ENCODE assay signal across 19 cellular contexts in the genomic region with DNA sequence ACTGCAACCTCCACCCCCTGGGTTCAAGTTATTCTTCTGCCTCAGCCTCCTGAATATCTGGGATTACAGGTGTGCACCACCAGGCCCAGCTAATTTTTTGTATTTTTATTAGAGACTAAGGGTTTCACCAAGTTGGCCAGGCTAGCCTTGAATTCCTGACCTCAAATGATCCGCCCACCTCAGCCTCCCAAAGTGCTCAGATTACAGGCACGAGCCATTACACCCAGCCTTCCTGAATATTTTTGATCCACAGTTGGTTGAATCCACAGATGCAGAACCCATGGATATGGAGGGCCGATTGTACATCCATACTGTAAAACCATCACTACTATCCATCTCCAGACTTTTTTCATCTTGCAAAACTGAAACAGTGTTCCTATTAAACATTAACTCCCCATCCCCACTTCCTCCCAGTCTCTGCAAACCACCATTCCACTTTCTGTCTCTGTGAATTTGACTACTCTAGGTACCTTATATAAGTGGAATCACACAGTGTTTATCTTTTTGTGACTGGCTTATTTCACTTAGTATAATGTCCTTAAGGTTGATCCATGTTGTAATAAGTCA. TPM values are rescaled to one million over a fixed set of nuclear protein-coding genes. Genes with fewer than 3 reads are reported as not detected.
DNase-seq lines count a peak whose midpoint lies in the region; ATAC-seq, FAIRE-seq and TF ChIP-seq lines count a peak whose summit lies in the region.
"Had no signal": no experiment of that assay in that cellular context is flagged by ENCODE, and none has a peak within 500 bp of the region (broad histone marks: within the 10 kb centered on the region; RNA-seq: fewer than 3 reads in every experiment).

No MANE protein-coding gene starts in this region.

- CTCF ChIA-PET in HEK293 (lab: Yijun Ruan, JAX): no interaction called here

- peak; percentile 54 for FAIRE-seq in pancreas (lab: Jason Lieb, UNC)
- FAIRE-seq: G401.6 had no signal

- POLR2A ChIA-PET in HEK293 (lab: Yijun Ruan, JAX): no interaction called here

- H3K4me3 ChIP-seq in HEK293 (ENCODE audit: low read depth, low read length) (no peak overlapping the region), pancreas (no peak overlapping the region)

- peak in 1 of 4 donors; percentile 8 for ATAC-seq in pancreas
- ATAC-seq: HCT116 had no signal

- H3K27me3 ChIP-seq in pancreas: no peaks in the 10 kb centered on the region

- in situ Hi-C loops in ACHN (cut with HindIII; ENCODE audit: low pct_ligation_motif_present, low pct_unique_long_range_greater_than_20kb, low sequenced_read_pairs): no loop called here

- H3K9me3 ChIP-seq in HEK293 (ENCODE audit: control insufficient read depth, insufficient read depth, low read depth, low read length) (no peaks in the 10 kb centered on the region), pancreas (no peaks in the 10 kb centered on the region)

- WGBS in pancreas, 2 donors: 36 to 46% methylated on average over 3 of the region's 3 CpGs

- TF ChIP-seq CTCF in HEK293 (tag by site-specific recombination; IDR thresholded peaks at IDR 0.05): no peak
- no peak for TF ChIP-seq CTCF in pancreas (IDR thresholded peaks at IDR 0.05)

- intact Hi-C loops in pancreas (cut with DNase I): no loop called here

- H3K4me1 ChIP-seq in HEK293 (ENCODE audit: control insufficient read depth, insufficient read depth, low read length): no peaks in the 10 kb centered on the region
- H3K4me1 ChIP-seq in pancreas: peaks cover 9 to 29% (median 14%) of the 10 kb centered on the region in 3 donors

- H3K27ac ChIP-seq in HEK293 (ENCODE audit: extremely low read depth, low read depth, low read length) (no peak overlapping the region), pancreas (peak overlapping the region in 2 of 4 donors; percentile 37 to 44)

- DNase-seq in ACHN (peak; percentile 42), kidney glomerular epithelial cell (lab: John Stamatoyannopoulos, UW) (peak; percentile 10), pancreas (no peak), SIG-M5 (lab: John Stamatoyannopoulos, UW) (no peak), NCI-H748 treated with DMSO at 0.1 percent for 48 hours (lab: John Stamatoyannopoulos, UW) (no peak)
- DNase-seq in activated CD8-positive, alpha-beta memory T cell treated with anti-CD3 and anti-CD28 coated beads for 24 hours: no peak
- DNase-seq: C1 segment of cervical spinal cord; CD8-positive, alpha-beta memory T cell; GOT3; IMR-90; NCI-H1417 treated with DMSO at 0.1 percent for 48 hours; NCI-H187 treated with DMSO at 0.1 percent for 48 hours; NCI-H2227 treated with DMSO at 0.1 percent for 48 hours; NCI-H510A treated with DMSO at 0.1 percent for 48 hours; NCI-H82; SW 1271 had no signal

- H3K36me3 ChIP-seq in HEK293 (ENCODE audit: control insufficient read depth in 2 of 2, insufficient read depth in 1 of 2, low read length in 2 of 2) (no peaks in the 10 kb centered on the region), pancreas (no peaks in the 10 kb centered on the region)

TF ChIP-seq in HEK293, 187 proteins besides CTCF, POLR2A, EP300 and RAD21:
- TF ChIP-seq PRDM1 (tag by site-specific recombination; IDR thresholded peaks at IDR 0.05) (no peak), ZNF292 (tag by site-specific recombination; IDR thresholded peaks at IDR 0.05; ENCODE audit: borderline replicate concordance, low read depth) (no peak), ZNF701 (tag by site-specific recombination; IDR thresholded peaks at IDR 0.05) (no peak), ZFHX2 (tag by site-specific recombination; conservative IDR thresholded peaks at IDR 0.05) (peak; percentile 15; the same call in 1 of the 2 replicates), ZBTB7A (tag by site-specific recombination; IDR thresholded peaks at IDR 0.05; ENCODE audit: low read depth) (no peak), ZNF433 (tag by site-specific recombination; IDR thresholded peaks at IDR 0.05; ENCODE audit: low read depth) (no peak), SETDB1 (IDR thresholded peaks at IDR 0.05; ENCODE audit: insufficient read length, low read length) (no peak)
- TF ChIP-seq, protein P1, sequence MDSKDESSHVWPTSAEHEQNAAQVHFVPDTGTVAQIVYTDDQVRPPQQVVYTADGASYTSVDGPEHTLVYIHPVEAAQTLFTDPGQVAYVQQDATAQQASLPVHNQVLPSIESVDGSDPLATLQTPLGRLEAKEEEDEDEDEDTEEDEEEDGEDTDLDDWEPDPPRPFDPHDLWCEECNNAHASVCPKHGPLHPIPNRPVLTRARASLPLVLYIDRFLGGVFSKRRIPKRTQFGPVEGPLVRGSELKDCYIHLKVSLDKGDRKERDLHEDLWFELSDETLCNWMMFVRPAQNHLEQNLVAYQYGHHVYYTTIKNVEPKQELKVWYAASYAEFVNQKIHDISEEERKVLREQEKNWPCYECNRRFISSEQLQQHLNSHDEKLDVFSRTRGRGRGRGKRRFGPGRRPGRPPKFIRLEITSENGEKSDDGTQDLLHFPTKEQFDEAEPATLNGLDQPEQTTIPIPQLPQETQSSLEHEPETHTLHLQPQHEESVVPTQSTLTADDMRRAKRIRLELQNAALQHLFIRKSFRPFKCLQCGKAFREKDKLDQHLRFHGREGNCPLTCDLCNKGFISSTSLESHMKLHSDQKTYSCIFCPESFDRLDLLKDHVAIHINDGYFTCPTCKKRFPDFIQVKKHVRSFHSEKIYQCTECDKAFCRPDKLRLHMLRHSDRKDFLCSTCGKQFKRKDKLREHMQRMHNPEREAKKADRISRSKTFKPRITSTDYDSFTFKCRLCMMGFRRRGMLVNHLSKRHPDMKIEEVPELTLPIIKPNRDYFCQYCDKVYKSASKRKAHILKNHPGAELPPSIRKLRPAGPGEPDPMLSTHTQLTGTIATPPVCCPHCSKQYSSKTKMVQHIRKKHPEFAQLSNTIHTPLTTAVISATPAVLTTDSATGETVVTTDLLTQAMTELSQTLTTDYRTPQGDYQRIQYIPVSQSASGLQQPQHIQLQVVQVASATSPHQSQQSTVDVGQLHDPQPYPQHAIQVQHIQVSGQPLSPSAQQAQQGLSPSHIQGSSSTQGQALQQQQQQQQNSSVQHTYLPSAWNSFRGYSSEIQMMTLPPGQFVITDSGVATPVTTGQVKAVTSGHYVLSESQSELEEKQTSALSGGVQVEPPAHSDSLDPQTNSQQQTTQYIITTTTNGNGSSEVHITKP (tag by site-specific recombination; IDR thresholded peaks at IDR 0.05): 0 out of 2 replicates have a peak, but pooled peaks have one; percentile 30
- TF ChIP-seq, protein P2, sequence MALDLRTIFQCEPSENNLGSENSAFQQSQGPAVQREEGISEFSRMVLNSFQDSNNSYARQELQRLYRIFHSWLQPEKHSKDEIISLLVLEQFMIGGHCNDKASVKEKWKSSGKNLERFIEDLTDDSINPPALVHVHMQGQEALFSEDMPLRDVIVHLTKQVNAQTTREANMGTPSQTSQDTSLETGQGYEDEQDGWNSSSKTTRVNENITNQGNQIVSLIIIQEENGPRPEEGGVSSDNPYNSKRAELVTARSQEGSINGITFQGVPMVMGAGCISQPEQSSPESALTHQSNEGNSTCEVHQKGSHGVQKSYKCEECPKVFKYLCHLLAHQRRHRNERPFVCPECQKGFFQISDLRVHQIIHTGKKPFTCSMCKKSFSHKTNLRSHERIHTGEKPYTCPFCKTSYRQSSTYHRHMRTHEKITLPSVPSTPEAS (tag by site-specific recombination; IDR thresholded peaks at IDR 0.05): no peak

RNA-seq across cellular contexts. Expression of a gene that starts 8.2 kb away (rescaled TPM):
- 10 to 100 TPM in 4 of 6 donors, 1 to 10 TPM in 2; 8.1 to 14.7 (median 10.2) TPM for total RNA-seq in pancreas
- 10 to 100 TPM; 13.9 to 16.8 TPM for polyA plus RNA-seq in pancreas

RNA-seq across cellular contexts. Expression of a gene that starts 19.3 kb away (rescaled TPM):
- 10 to 100 TPM; 13.3 to 19.8 (median 14.7) TPM for total RNA-seq in pancreas
- 1 to 10 TPM; 4.6 to 5.7 TPM for polyA plus RNA-seq in pancreas

Comparison
In these comparisons a context has a peak if more than half of its experiments do, and no peak if none do; other contexts are left out.
1. DNase-seq: peak in ACHN (single experiment) and kidney glomerular epithelial cell (single experiment); none in pancreas (0 of 6), SIG-M5 (single experiment), activated CD8-positive, alpha-beta memory T cell treated with anti-CD3 and anti-CD28 coated beads for 24 hours (single experiment) and NCI-H748 treated with DMSO at 0.1 percent for 48 hours (single experiment).